23 cellular contexts compared by ENCODE assay signal in the genomic region with DNA sequence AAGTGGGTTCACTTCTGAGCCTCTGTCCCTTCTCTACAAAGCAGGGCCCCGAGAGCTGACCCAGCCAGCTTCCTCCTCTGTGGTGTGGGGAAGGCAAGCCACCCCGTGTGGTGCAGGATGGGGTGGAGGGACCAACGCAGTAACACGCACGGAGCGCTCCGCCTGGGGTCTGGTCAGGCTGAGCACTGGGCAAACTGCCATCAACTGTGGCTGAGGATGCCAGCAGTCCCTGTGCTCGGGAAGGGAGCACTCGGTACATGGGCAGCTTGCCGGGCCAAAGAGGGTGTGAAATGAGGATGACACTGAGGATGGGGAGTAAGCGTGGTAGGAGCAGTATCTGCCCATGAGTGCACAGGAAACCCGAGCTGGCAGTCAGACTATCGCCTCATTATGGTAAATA. TPM values are rescaled to one million over a fixed set of nuclear protein-coding genes. Genes with fewer than 3 reads are reported as not detected.
DNase-seq lines count a peak whose midpoint lies in the region; ATAC-seq and TF ChIP-seq lines count a peak whose summit lies in the region.
"Had no signal": no experiment of that assay in that cellular context is flagged by ENCODE, and none has a peak within 500 bp of the region (broad histone marks: within the 10 kb centered on the region; RNA-seq: fewer than 3 reads in every experiment).

No MANE protein-coding gene starts in this region.

- ATAC-seq in GM21737 (IDR thresholded peaks at IDR 0.05; ENCODE audit: unreplicated experiment) (no peak), GM21786 (IDR thresholded peaks at IDR 0.05; ENCODE audit: unreplicated experiment) (no peak)
- ATAC-seq: naive thymus-derived CD8-positive, alpha-beta T cell had no signal

- no peak for TF ChIP-seq CTCF in HL-60 (IDR thresholded peaks at IDR 0.05; ENCODE audit: insufficient read depth, low read length)
- no peak for TF ChIP-seq CTCF in nephron progenitor cell (IDR thresholded peaks at IDR 0.05)

- H3K27me3 Mint-ChIP-seq in nephron progenitor cell (ENCODE audit: low read depth, poor library complexity) = no peaks in the 10 kb centered on the region
- H3K27me3 Mint-ChIP-seq: CD4-positive, alpha-beta T cell; memory B cell; naive thymus-derived CD8-positive, alpha-beta T cell had no signal

- H3K27ac ChIP-seq in HL-60 (replicated peaks) = peak overlapping the region; percentile 48
- H3K27ac ChIP-seq: uterus had no signal

- H3K27ac Mint-ChIP-seq in nephron progenitor cell = no peak overlapping the region
- H3K27ac Mint-ChIP-seq: CD4-positive, alpha-beta T cell; endodermal cell; memory B cell had no signal

- H3K36me3 Mint-ChIP-seq in nephron progenitor cell (ENCODE audit: low read depth) = peaks cover 42% of the 10 kb centered on the region

- DNase-seq in Ammon's horn (ENCODE audit: low spot score) (peak; percentile 84), HL-60 (ENCODE audit: low read depth in 1 of 2, low spot score in 1 of 2) (peak in 1 of 2 experiments; percentile 69), epidermal melanocyte (ENCODE audit: insufficient read length, low spot score) (peak; percentile 10), myocyte (ENCODE audit: low read depth) (peak; percentile 15), RPMI8226 (no peak), nephron progenitor cell (no peak)
- DNase-seq: ACHN; activated CD4-positive, alpha-beta T cell treated with anti-CD3 and anti-CD28 coated beads for 48 hours; activated CD8-positive, alpha-beta memory T cell treated with anti-CD3 and anti-CD28 coated beads, Interleukin-2, amount 50 U/mL, for 48 hours; activated naive CD4-positive, alpha-beta T cell; CD4-positive, alpha-beta T cell; endodermal cell; naive thymus-derived CD8-positive, alpha-beta T cell; NCI-H1105 treated with DMSO at 0.1 percent for 48 hours; NCI-H2107; NCI-H524; stimulated activated CD4-positive, alpha-beta T cell treated with anti-CD3 and anti-CD28 coated beads, Interleukin-4, amount 100 ng/mL, for 24 hours had no signal

- no peak overlapping the region for H3K4me3 ChIP-seq in HL-60 (replicated peaks; ENCODE audit: insufficient read depth, low read length)
- H3K4me3 ChIP-seq: smooth muscle cell, uterus had no signal

- no peaks in the 10 kb centered on the region for H3K27me3 ChIP-seq in HL-60 (ENCODE audit: insufficient read depth, poor library complexity, severe bottlenecking)
- H3K27me3 ChIP-seq: uterus had no signal

- no peaks in the 10 kb centered on the region for H3K4me1 Mint-ChIP-seq in nephron progenitor cell
- H3K4me1 Mint-ChIP-seq: endodermal cell had no signal

- H3K4me3 Mint-ChIP-seq in nephron progenitor cell = no peak overlapping the region
- H3K4me3 Mint-ChIP-seq: CD4-positive, alpha-beta T cell; endodermal cell; memory B cell had no signal

- no peaks in the 10 kb centered on the region for H3K9me3 Mint-ChIP-seq in nephron progenitor cell
- H3K9me3 Mint-ChIP-seq: CD4-positive, alpha-beta T cell; endodermal cell; memory B cell; naive thymus-derived CD8-positive, alpha-beta T cell had no signal

RNA-seq across cellular contexts. Expression of a gene that starts 7.6 kb away (rescaled TPM):
- 12.4 and 13.3 TPM in 2 replicates for total RNA-seq in myocyte
- polyA plus RNA-seq in myocyte (2012) = 22.8 TPM

RNA-seq across cellular contexts. Expression of a gene that starts 12.4 kb away (rescaled TPM):
- total RNA-seq in myocyte = 102 and 113 TPM in 2 replicates
- polyA plus RNA-seq in myocyte (2012) = 52.1 TPM

RNA-seq across cellular contexts. Expression of a gene that starts 17.6 kb away (rescaled TPM):
- 2.4 and 5.2 TPM in 2 replicates for total RNA-seq in myocyte
- 3.5 TPM for polyA plus RNA-seq in myocyte (2012)

RNA-seq across cellular contexts. Expression of a gene that starts 23.1 kb away (rescaled TPM):
- 3.1 and 3.7 TPM in 2 replicates for total RNA-seq in myocyte
- polyA plus RNA-seq in myocyte (2012) = 12.0 TPM

RNA-seq across cellular contexts. Expression of a gene that starts 32.6 kb away (rescaled TPM):
- total RNA-seq in myocyte = 1.1 and 1.8 TPM in 2 replicates
- polyA plus RNA-seq in myocyte (2012) = 3.3 TPM
- total RNA-seq: HT1080 had no signal

Comparison
In these comparisons a context has a peak if more than half of its experiments do, and no peak if none do; other contexts are left out.
1. DNase-seq: peak in Ammon's horn (single experiment), epidermal melanocyte (single experiment) and myocyte (single experiment); none in RPMI8226 (single experiment) and nephron progenitor cell (single experiment).